Comparison of ENCODE assay signal across 27 cellular contexts in the genomic region with DNA sequence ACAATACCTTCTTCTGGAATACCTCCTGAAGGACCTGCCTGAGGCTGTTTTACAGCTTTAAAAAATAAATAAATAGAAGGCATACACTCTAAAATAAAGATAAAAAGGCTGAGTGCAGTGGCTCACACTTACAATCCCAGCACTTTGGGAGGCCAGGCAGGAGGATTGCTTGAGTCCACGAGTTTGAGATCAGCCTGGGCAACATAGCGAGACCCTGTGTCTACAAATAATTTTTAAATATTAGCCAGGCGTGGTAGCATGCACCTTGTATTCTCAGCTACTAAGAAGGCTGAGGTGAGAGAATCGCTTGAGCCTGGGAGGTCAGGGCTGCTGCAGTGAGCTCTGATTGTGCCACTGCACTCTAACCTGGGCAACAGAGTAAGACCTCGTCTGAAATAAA.
"Had no signal": no experiment of that assay in that cellular context is flagged by ENCODE, and none has a peak within 500 bp of the region (broad histone marks: within the 10 kb centered on the region; RNA-seq: fewer than 3 reads in every experiment).

No MANE protein-coding gene starts in this region.

- H3K36me3 ChIP-seq: ascending aorta, heart right ventricle, left ventricle myocardium inferior, pancreas, prostate gland, stomach, thyroid gland, upper lobe of right lung had no signal

- H3K4me1 ChIP-seq: prostate gland had no signal

- H3K4me3 Mint-ChIP-seq: activated naive CD4-positive, alpha-beta T cell treated with anti-CD3 and anti-CD28 coated beads for 36 hours; activated naive CD8-positive, alpha-beta T cell treated with anti-CD3 and anti-CD28 coated beads, Interleukin-2, amount 10 ng/mL, durations not matched to agents 7 days and 5 days; activated T-helper 1 cell treated with anti-CD3 and anti-CD28 coated beads, Interleukin-12 subunit alpha, Interleukin-12 subunit beta, Interleukin-2, Interleukin-4 antibody, amounts not matched to agents 30 ng/mL and 10 ng/mL and 1 ng/mL, durations not matched to agents 14 hours and 24 hours and 36 hours; effector memory CD8-positive, alpha-beta T cell; mesothelial cell of epicardium; nephron progenitor cell; stimulated activated naive B cell treated with anti-CD40 and anti-IgM and Interleukin-4, amounts not matched to agents 10 μg/mL and 1 μg/mL and 100 μg/mL, for 72 hours had no signal

- H3K27ac Mint-ChIP-seq: activated naive CD4-positive, alpha-beta T cell treated with anti-CD3 and anti-CD28 coated beads for 36 hours; activated naive CD8-positive, alpha-beta T cell treated with anti-CD3 and anti-CD28 coated beads, Interleukin-2, amount 10 ng/mL, durations not matched to agents 7 days and 5 days; activated T-helper 1 cell treated with anti-CD3 and anti-CD28 coated beads, Interleukin-12 subunit alpha, Interleukin-12 subunit beta, Interleukin-2, Interleukin-4 antibody, amounts not matched to agents 30 ng/mL and 10 ng/mL and 1 ng/mL, durations not matched to agents 14 hours and 24 hours and 36 hours; effector memory CD8-positive, alpha-beta T cell; stimulated activated naive B cell treated with anti-CD40 and anti-IgM and Interleukin-4, amounts not matched to agents 10 μg/mL and 1 μg/mL and 100 μg/mL, for 72 hours had no signal

- H3K4me3 ChIP-seq: ascending aorta, heart right ventricle, left ventricle myocardium inferior, pancreas, prostate gland, smooth muscle cell, stomach, thyroid gland, upper lobe of right lung had no signal

- H3K9me3 Mint-ChIP-seq: activated naive CD4-positive, alpha-beta T cell treated with anti-CD3 and anti-CD28 coated beads for 36 hours; activated naive CD8-positive, alpha-beta T cell treated with anti-CD3 and anti-CD28 coated beads, Interleukin-2, amount 10 ng/mL, durations not matched to agents 7 days and 5 days; activated T-helper 1 cell treated with anti-CD3 and anti-CD28 coated beads, Interleukin-12 subunit alpha, Interleukin-12 subunit beta, Interleukin-2, Interleukin-4 antibody, amounts not matched to agents 30 ng/mL and 10 ng/mL and 1 ng/mL, durations not matched to agents 14 hours and 24 hours and 36 hours; brain; effector memory CD8-positive, alpha-beta T cell; mesothelial cell of epicardium; naive B cell; nephron progenitor cell; stimulated activated naive B cell treated with anti-CD40 and anti-IgM and Interleukin-4, amounts not matched to agents 10 μg/mL and 1 μg/mL and 100 μg/mL, for 72 hours had no signal

- H3K4me2 ChIP-seq: smooth muscle cell had no signal

- H3K27ac ChIP-seq: ascending aorta, left ventricle myocardium inferior, prostate gland, thyroid gland, upper lobe of right lung had no signal

- H3K36me3 Mint-ChIP-seq: activated naive CD8-positive, alpha-beta T cell treated with anti-CD3 and anti-CD28 coated beads, Interleukin-2, amount 10 ng/mL, durations not matched to agents 7 days and 5 days; brain; mesothelial cell of epicardium; naive B cell; stimulated activated naive B cell treated with anti-CD40 and anti-IgM and Interleukin-4, amounts not matched to agents 10 μg/mL and 1 μg/mL and 100 μg/mL, for 72 hours had no signal

- H3K9me3 ChIP-seq: ascending aorta, heart right ventricle, left ventricle myocardium inferior, pancreas, prostate gland, stomach, thyroid gland, upper lobe of right lung had no signal

- H3K27me3 Mint-ChIP-seq: activated naive CD8-positive, alpha-beta T cell treated with anti-CD3 and anti-CD28 coated beads, Interleukin-2, amount 10 ng/mL, durations not matched to agents 7 days and 5 days; brain; effector memory CD8-positive, alpha-beta T cell; naive B cell; stimulated activated naive B cell treated with anti-CD40 and anti-IgM and Interleukin-4, amounts not matched to agents 10 μg/mL and 1 μg/mL and 100 μg/mL, for 72 hours had no signal

- DNase-seq: activated CD4-positive, alpha-beta T cell treated with anti-CD3 and anti-CD28 coated beads for 4 hours; activated CD4-positive, alpha-beta T cell treated with anti-CD3 and anti-CD28 coated beads, Interleukin-2, amount 50 U/mL, for 4 hours; activated effector memory CD4-positive, alpha-beta T cell treated with anti-CD3 and anti-CD28 coated beads, Interleukin-2, amount 50 U/mL, for 16 hours; activated naive CD4-positive, alpha-beta T cell treated with anti-CD3 and anti-CD28 coated beads for 36 hours; activated naive CD8-positive, alpha-beta T cell treated with anti-CD3 and anti-CD28 coated beads, Interleukin-2, amount 10 ng/mL, durations not matched to agents 7 days and 5 days; activated T-cell treated with anti-CD3 and anti-CD28 coated beads, Interleukin-2, amount 50 U/mL, for 1 hour; caudate nucleus; cortex of kidney; effector memory CD8-positive, alpha-beta T cell; foreskin fibroblast; heart right ventricle; kidney glomerular epithelial cell; left ventricle myocardium inferior; naive B cell; nephron progenitor cell; pancreas; stimulated activated CD4-positive, alpha-beta T cell treated with anti-CD3 and anti-CD28 coated beads, Interleukin-1b, Interleukin-23, amount 100 ng/mL, for 48 hours; stimulated activated naive B cell treated with anti-CD40 and anti-IgM and Interleukin-4, amounts not matched to agents 10 μg/mL and 1 μg/mL and 100 μg/mL, for 72 hours; stomach; thyroid gland; upper lobe of right lung had no signal

- ATAC-seq: effector memory CD8-positive, alpha-beta T cell; heart right ventricle; pancreas; stimulated activated naive B cell treated with anti-CD40 and anti-IgM and Interleukin-4, amounts not matched to agents 10 μg/mL and 1 μg/mL and 100 μg/mL, for 72 hours; upper lobe of right lung had no signal

- H3K27me3 ChIP-seq: ascending aorta, heart right ventricle, pancreas, stomach, thyroid gland, upper lobe of right lung had no signal
